20 cellular contexts compared by ENCODE assay signal in genomic region chr17:73569758-73570319, GRCh38.
DNase-seq lines count a peak whose midpoint lies in the region; ATAC-seq and TF ChIP-seq lines count a peak whose summit lies in the region.
"Had no signal": no experiment of that assay in that cellular context is flagged by ENCODE, and none has a peak within 500 bp of the region (broad histone marks: within the 10 kb centered on the region; RNA-seq: fewer than 3 reads in every experiment).

No MANE protein-coding gene starts in this region.

- no peak overlapping the region for H2AFZ ChIP-seq in neural progenitor cell (replicated peaks)

- no peak for TF ChIP-seq EP300 in transverse colon (IDR thresholded peaks at IDR 0.05; ENCODE audit: low read depth)

- H3K27me3 ChIP-seq in CD4-positive, alpha-beta T cell (ENCODE audit: control insufficient read depth, insufficient read depth, low read length): no peaks in the 10 kb centered on the region
- H3K27me3 ChIP-seq in Panc1 (ENCODE audit: control insufficient read depth, insufficient read depth, low read length) (peaks cover 12% of the 10 kb centered on the region), iPS-20b (ENCODE audit: insufficient read depth, low read length) (no peaks in the 10 kb centered on the region), neural progenitor cell (no peaks in the 10 kb centered on the region), testis (no peaks in the 10 kb centered on the region), transverse colon (no peaks in the 10 kb centered on the region)
- H3K27me3 ChIP-seq: MG63 had no signal

- in situ Hi-C loops in Panc1 (cut with HindIII; ENCODE audit: low pct_unique_long_range_greater_than_20kb, low sequenced_read_pairs): no loop called here
- in situ Hi-C loops in transverse colon (cut with MboI; ENCODE audit: low pct_ligation_motif_present in 1 of 4, low pct_unique_long_range_greater_than_20kb in 1 of 4, low sequenced_read_pairs in 3 of 4): no loop called here

- H3K4me1 Mint-ChIP-seq in CD4-positive, alpha-beta T cell (ENCODE audit: low read depth): peaks cover 35% of the 10 kb centered on the region
- H3K4me1 Mint-ChIP-seq in neural progenitor cell: peaks cover 56% of the 10 kb centered on the region
- H3K4me1 Mint-ChIP-seq in activated naive CD4-positive, alpha-beta T cell treated with anti-CD3 and anti-CD28 coated beads, Interleukin-2, amount 10 ng/mL, durations not matched to agents 7 days and 5 days: peaks cover 22% of the 10 kb centered on the region

- H3K9me3 ChIP-seq in CD4-positive, alpha-beta T cell (ENCODE audit: control insufficient read depth, low read length): no peaks in the 10 kb centered on the region
- H3K9me3 ChIP-seq in Panc1 (ENCODE audit: control insufficient read depth, insufficient read depth, low read depth, low read length): no peaks in the 10 kb centered on the region
- no peaks in the 10 kb centered on the region for H3K9me3 ChIP-seq in iPS-20b (ENCODE audit: insufficient read depth, low read depth, low read length)
- H3K9me3 ChIP-seq in neural progenitor cell (ENCODE audit: low read depth): no peaks in the 10 kb centered on the region
- H3K9me3 ChIP-seq in testis: no peaks in the 10 kb centered on the region
- H3K9me3 ChIP-seq in transverse colon: no peaks in the 10 kb centered on the region
- H3K9me3 ChIP-seq: BE2C, Caco-2, MG63 had no signal

- ATAC-seq in CD4-positive, alpha-beta T cell (ENCODE audit: poor library complexity): no peak
- 0 out of 2 replicates have a peak, but pooled peaks have one; percentile 18 for ATAC-seq in Panc1
- ATAC-seq in HG02610 (IDR thresholded peaks at IDR 0.05; ENCODE audit: unreplicated experiment): no peak
- ATAC-seq: HepG2, K562 had no signal

- H3K79me2 ChIP-seq in neural progenitor cell (ENCODE audit: low read depth): peaks cover 40% of the 10 kb centered on the region

- H3K4me1 ChIP-seq in Panc1 (ENCODE audit: control insufficient read depth, insufficient read depth, low read length): no peaks in the 10 kb centered on the region
- peaks cover 30% of the 10 kb centered on the region; the same call in 1 of the 2 replicates for H3K4me1 ChIP-seq in iPS-20b (ENCODE audit: insufficient read depth, low read length)
- H3K4me1 ChIP-seq in neural progenitor cell: peaks cover 46% of the 10 kb centered on the region
- peaks cover 3% of the 10 kb centered on the region for H3K4me1 ChIP-seq in testis
- H3K4me1 ChIP-seq in transverse colon: peaks cover 0 to 4% (median under 1%) of the 10 kb centered on the region in 4 donors
- H3K4me1 ChIP-seq: BE2C, Caco-2 had no signal

- DNase-seq in CD4-positive, alpha-beta T cell: no peak
- DNase-seq in Panc1 (ENCODE audit: low read depth, low spot score) (no peak), neural progenitor cell (ENCODE audit: low spot score) (no peak), testis (no peak), transverse colon (no peak)
- no peak for DNase-seq in activated naive CD4-positive, alpha-beta T cell treated with anti-CD3 and anti-CD28 coated beads, Interleukin-2, amount 10 ng/mL, durations not matched to agents 7 days and 5 days
- DNase-seq: BE2C, Caco-2, DND-41, MG63, NCI-H1417, NCI-H1694 treated with DMSO at 0.1 percent for 48 hours, NCI-H446, NCI-H526, OCI-M1, Right ventricle myocardium superior had no signal

- WGBS in testis, 2 donors: 75 to 83% methylated on average over 16 to 18 of the region's 18 CpGs
- 80 to 91% methylated on average over 1 to 18 of the region's 18 CpGs for WGBS in transverse colon (ENCODE audit: low coverage in 1 of 2), 2 donors

- H3K36me3 Mint-ChIP-seq in CD4-positive, alpha-beta T cell (ENCODE audit: low read depth): no peaks in the 10 kb centered on the region
- H3K36me3 Mint-ChIP-seq in neural progenitor cell: peaks cover 10% of the 10 kb centered on the region
- no peaks in the 10 kb centered on the region for H3K36me3 Mint-ChIP-seq in activated naive CD4-positive, alpha-beta T cell treated with anti-CD3 and anti-CD28 coated beads, Interleukin-2, amount 10 ng/mL, durations not matched to agents 7 days and 5 days

- no peak overlapping the region for H3K4me3 ChIP-seq in Panc1 (ENCODE audit: low read depth in 2 of 2, low read length in 2 of 2)
- H3K4me3 ChIP-seq in iPS-20b (ENCODE audit: low read length): no peak overlapping the region
- H3K4me3 ChIP-seq in neural progenitor cell: no peak overlapping the region
- no peak overlapping the region for H3K4me3 ChIP-seq in testis
- H3K4me3 ChIP-seq in transverse colon: no peak overlapping the region
- H3K4me3 ChIP-seq: K562, MG63 had no signal

- H3K27ac ChIP-seq in CD4-positive, alpha-beta T cell (ENCODE audit: low read depth, low read length): no peak overlapping the region
- H3K27ac ChIP-seq in Panc1 (ENCODE audit: low read length) (no peak overlapping the region), iPS-20b (ENCODE audit: low read length) (peak overlapping the region; percentile 22), neural progenitor cell (no peak overlapping the region), testis (no peak overlapping the region), transverse colon (no peak overlapping the region)

- intact Hi-C loops in CD4-positive, alpha-beta T cell (cut with DNase I, micrococcal nuclease): no loop called here
- intact Hi-C loops in Panc1 (cut with micrococcal nuclease; ENCODE audit: unreplicated experiment): no loop called here
- intact Hi-C loops in testis (cut with DNase I; ENCODE audit: low total_unique reads): no loop called here
- intact Hi-C loops in transverse colon (cut with DNase I; ENCODE audit: low total_unique reads): no loop called here

- POLR2A ChIA-PET in CD4-positive, alpha-beta T cell (lab: Charles Lee): no interaction called here
- POLR2A ChIA-PET in Panc1 (lab: Charles Lee): no interaction called here

- TF ChIP-seq POLR2A in testis (IDR thresholded peaks at IDR 0.05) (no peak), transverse colon (IDR thresholded peaks at IDR 0.05) (no peak)

- BruUV-seq in Panc1 (replicated peaks; lab: Mats Ljungman, UMichigan): no TSS peak

- peak overlapping the region; percentile 13 for H3K4me2 ChIP-seq in neural progenitor cell

- H3K27me3 Mint-ChIP-seq in CD4-positive, alpha-beta T cell: no peaks in the 10 kb centered on the region
- peaks cover 4% of the 10 kb centered on the region for H3K27me3 Mint-ChIP-seq in neural progenitor cell (ENCODE audit: insufficient read depth, low read depth)
- peaks cover 34% of the 10 kb centered on the region for H3K27me3 Mint-ChIP-seq in activated naive CD4-positive, alpha-beta T cell treated with anti-CD3 and anti-CD28 coated beads, Interleukin-2, amount 10 ng/mL, durations not matched to agents 7 days and 5 days

- peaks cover 78% of the 10 kb centered on the region for H4K20me1 ChIP-seq in neural progenitor cell (ENCODE audit: low read depth)

- TF ChIP-seq CTCF in CD4-positive, alpha-beta T cell (IDR thresholded peaks at IDR 0.05): no peak
- TF ChIP-seq CTCF in Panc1 (IDR thresholded peaks at IDR 0.05) (no peak), neural progenitor cell (IDR thresholded peaks at IDR 0.05) (no peak), testis (IDR thresholded peaks at IDR 0.05) (no peak), transverse colon (IDR thresholded peaks at IDR 0.05) (no peak)

- H3K36me3 ChIP-seq in Panc1 (ENCODE audit: control insufficient read depth, insufficient read depth, low read length): no peaks in the 10 kb centered on the region
- H3K36me3 ChIP-seq in iPS-20b (ENCODE audit: insufficient read depth, low read depth, low read length): no peaks in the 10 kb centered on the region
- H3K36me3 ChIP-seq in neural progenitor cell: no peaks in the 10 kb centered on the region
- no peaks in the 10 kb centered on the region for H3K36me3 ChIP-seq in testis (ENCODE audit: low read depth, missing control alignments)
- no peaks in the 10 kb centered on the region for H3K36me3 ChIP-seq in transverse colon
- H3K36me3 ChIP-seq: BE2C, MG63 had no signal

- H3F3A ChIP-seq in neural progenitor cell (ENCODE audit: low read depth): peaks cover 31% of the 10 kb centered on the region

- H3K4me3 Mint-ChIP-seq in CD4-positive, alpha-beta T cell: no peak overlapping the region
- no peak overlapping the region for H3K4me3 Mint-ChIP-seq in neural progenitor cell
- H3K4me3 Mint-ChIP-seq in activated naive CD4-positive, alpha-beta T cell treated with anti-CD3 and anti-CD28 coated beads, Interleukin-2, amount 10 ng/mL, durations not matched to agents 7 days and 5 days: no peak overlapping the region

- CTCF ChIA-PET in CD4-positive, alpha-beta T cell (lab: Charles Lee): no interaction called here
- CTCF ChIA-PET in Panc1 (lab: Charles Lee): interaction anchor here (0.5 to 0.6 kb wide), 2 partner anchors 154 to 735 kb away, joined by 3 to 6 read pairs; no protein-coding TSS in a partner anchor
- CTCF ChIA-PET in activated naive CD4-positive, alpha-beta T cell treated with anti-CD3 and anti-CD28 coated beads, Interleukin-2, amount 10 ng/mL, durations not matched to agents 7 days and 5 days (lab: Charles Lee): no interaction called here

- peak overlapping the region; percentile 16; the same call in 1 of the 2 replicates for H3K9ac ChIP-seq in iPS-20b (ENCODE audit: low read depth, low read length)
- no peak overlapping the region for H3K9ac ChIP-seq in neural progenitor cell

- no peaks in the 10 kb centered on the region for H3K9me3 Mint-ChIP-seq in CD4-positive, alpha-beta T cell
- H3K9me3 Mint-ChIP-seq in neural progenitor cell: no peaks in the 10 kb centered on the region
- no peaks in the 10 kb centered on the region for H3K9me3 Mint-ChIP-seq in activated naive CD4-positive, alpha-beta T cell treated with anti-CD3 and anti-CD28 coated beads, Interleukin-2, amount 10 ng/mL, durations not matched to agents 7 days and 5 days

- peak overlapping the region; percentile 36 for H3K27ac Mint-ChIP-seq in CD4-positive, alpha-beta T cell
- H3K27ac Mint-ChIP-seq in neural progenitor cell: peak overlapping the region; percentile 88
- no peak overlapping the region for H3K27ac Mint-ChIP-seq in activated naive CD4-positive, alpha-beta T cell treated with anti-CD3 and anti-CD28 coated beads, Interleukin-2, amount 10 ng/mL, durations not matched to agents 7 days and 5 days
